Comparison of ENCODE assay signal across 2 cellular contexts in genomic region chr2:101754613-101755012, GRCh38.
TF ChIP-seq lines count a peak whose summit lies in the region.

No MANE protein-coding gene starts in this region.

TF ChIP-seq in A549, 52 proteins besides CTCF, POLR2A, EP300 and RAD21 (continued from another document):
- TF ChIP-seq REST (IDR thresholded peaks at IDR 0.05) = no peak
- TF ChIP-seq, protein P1, sequence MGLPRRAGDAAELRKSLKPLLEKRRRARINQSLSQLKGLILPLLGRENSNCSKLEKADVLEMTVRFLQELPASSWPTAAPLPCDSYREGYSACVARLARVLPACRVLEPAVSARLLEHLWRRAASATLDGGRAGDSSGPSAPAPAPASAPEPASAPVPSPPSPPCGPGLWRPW (IDR thresholded peaks at IDR 0.05) = no peak

TF ChIP-seq in GM23338, 12 proteins besides CTCF, POLR2A, EP300 and RAD21:
- TF ChIP-seq, protein P2, sequence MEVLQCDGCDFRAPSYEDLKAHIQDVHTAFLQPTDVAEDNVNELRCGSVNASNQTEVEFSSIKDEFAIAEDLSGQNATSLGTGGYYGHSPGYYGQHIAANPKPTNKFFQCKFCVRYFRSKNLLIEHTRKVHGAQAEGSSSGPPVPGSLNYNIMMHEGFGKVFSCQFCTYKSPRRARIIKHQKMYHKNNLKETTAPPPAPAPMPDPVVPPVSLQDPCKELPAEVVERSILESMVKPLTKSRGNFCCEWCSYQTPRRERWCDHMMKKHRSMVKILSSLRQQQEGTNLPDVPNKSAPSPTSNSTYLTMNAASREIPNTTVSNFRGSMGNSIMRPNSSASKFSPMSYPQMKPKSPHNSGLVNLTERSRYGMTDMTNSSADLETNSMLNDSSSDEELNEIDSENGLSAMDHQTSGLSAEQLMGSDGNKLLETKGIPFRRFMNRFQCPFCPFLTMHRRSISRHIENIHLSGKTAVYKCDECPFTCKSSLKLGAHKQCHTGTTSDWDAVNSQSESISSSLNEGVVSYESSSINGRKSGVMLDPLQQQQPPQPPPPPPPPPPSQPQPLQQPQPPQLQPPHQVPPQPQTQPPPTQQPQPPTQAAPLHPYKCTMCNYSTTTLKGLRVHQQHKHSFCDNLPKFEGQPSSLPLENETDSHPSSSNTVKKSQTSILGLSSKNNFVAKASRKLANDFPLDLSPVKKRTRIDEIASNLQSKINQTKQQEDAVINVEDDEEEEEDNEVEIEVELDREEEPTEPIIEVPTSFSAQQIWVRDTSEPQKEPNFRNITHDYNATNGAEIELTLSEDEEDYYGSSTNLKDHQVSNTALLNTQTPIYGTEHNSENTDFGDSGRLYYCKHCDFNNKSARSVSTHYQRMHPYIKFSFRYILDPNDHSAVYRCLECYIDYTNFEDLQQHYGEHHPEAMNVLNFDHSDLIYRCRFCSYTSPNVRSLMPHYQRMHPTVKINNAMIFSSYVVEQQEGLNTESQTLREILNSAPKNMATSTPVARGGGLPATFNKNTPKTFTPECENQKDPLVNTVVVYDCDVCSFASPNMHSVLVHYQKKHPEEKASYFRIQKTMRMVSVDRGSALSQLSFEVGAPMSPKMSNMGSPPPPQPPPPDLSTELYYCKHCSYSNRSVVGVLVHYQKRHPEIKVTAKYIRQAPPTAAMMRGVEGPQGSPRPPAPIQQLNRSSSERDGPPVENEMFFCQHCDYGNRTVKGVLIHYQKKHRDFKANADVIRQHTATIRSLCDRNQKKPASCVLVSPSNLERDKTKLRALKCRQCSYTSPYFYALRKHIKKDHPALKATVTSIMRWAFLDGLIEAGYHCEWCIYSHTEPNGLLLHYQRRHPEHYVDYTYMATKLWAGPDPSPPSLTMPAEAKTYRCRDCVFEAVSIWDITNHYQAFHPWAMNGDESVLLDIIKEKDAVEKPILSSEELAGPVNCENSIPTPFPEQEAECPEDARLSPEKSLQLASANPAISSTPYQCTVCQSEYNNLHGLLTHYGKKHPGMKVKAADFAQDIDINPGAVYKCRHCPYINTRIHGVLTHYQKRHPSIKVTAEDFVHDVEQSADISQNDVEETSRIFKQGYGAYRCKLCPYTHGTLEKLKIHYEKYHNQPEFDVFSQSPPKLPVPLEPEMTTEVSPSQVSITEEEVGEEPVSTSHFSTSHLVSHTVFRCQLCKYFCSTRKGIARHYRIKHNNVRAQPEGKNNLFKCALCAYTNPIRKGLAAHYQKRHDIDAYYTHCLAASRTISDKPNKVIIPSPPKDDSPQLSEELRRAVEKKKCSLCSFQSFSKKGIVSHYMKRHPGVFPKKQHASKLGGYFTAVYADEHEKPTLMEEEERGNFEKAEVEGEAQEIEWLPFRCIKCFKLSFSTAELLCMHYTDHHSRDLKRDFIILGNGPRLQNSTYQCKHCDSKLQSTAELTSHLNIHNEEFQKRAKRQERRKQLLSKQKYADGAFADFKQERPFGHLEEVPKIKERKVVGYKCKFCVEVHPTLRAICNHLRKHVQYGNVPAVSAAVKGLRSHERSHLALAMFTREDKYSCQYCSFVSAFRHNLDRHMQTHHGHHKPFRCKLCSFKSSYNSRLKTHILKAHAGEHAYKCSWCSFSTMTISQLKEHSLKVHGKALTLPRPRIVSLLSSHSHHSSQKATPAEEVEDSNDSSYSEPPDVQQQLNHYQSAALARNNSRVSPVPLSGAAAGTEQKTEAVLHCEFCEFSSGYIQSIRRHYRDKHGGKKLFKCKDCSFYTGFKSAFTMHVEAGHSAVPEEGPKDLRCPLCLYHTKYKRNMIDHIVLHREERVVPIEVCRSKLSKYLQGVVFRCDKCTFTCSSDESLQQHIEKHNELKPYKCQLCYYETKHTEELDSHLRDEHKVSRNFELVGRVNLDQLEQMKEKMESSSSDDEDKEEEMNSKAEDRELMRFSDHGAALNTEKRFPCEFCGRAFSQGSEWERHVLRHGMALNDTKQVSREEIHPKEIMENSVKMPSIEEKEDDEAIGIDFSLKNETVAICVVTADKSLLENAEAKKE (CRISPR knock-in tag; IDR thresholded peaks at IDR 0.05) = no peak
- TF ChIP-seq JUNB (IDR thresholded peaks at IDR 0.05; ENCODE audit: unreplicated experiment) = no peak
- TF ChIP-seq EZH2 (IDR thresholded peaks at IDR 0.05; ENCODE audit: low read depth, unreplicated experiment) = no peak
- no peak for TF ChIP-seq ZNF331 (CRISPR knock-in tag; IDR thresholded peaks at IDR 0.05; ENCODE audit: low read depth)
